Comparison of ENCODE assay signal across 12 cellular contexts in genomic region chr2:212843409-212844199, GRCh38.
A peak's percentile ranks its signal among the peaks of the same experiment; 100 is the strongest.
DNase-seq lines count a peak whose midpoint lies in the region; ATAC-seq, FAIRE-seq and TF ChIP-seq lines count a peak whose summit lies in the region.
"Had no signal": no experiment of that assay in that cellular context is flagged by ENCODE, and none has a peak within 500 bp of the region (broad histone marks: within the 10 kb centered on the region; RNA-seq: fewer than 3 reads in every experiment).

No MANE protein-coding gene starts in this region.

- H3K27me3 ChIP-seq in keratinocyte (ENCODE audit: control insufficient read depth, extremely low read depth, insufficient read depth, low read length) = no peaks in the 10 kb centered on the region

- peaks cover 52% of the 10 kb centered on the region for H3K4me1 ChIP-seq in keratinocyte (ENCODE audit: control insufficient read depth, extremely low read depth, insufficient read depth, low read length)

- no peaks in the 10 kb centered on the region for H4K20me1 ChIP-seq in keratinocyte (ENCODE audit: control insufficient read depth, extremely low read depth, insufficient read depth, low read length)

- H3K9ac ChIP-seq in keratinocyte (ENCODE audit: control insufficient read depth, extremely low read depth, insufficient read depth, low read length) = peak overlapping the region; percentile 70

- peak overlapping the region; percentile 12 for H3K27ac ChIP-seq in angular gyrus (ENCODE audit: low read depth, low read length)
- H3K27ac ChIP-seq in keratinocyte (ENCODE audit: control insufficient read depth, insufficient read depth, low read length) = peak overlapping the region; percentile 98
- H3K27ac ChIP-seq: thoracic aorta had no signal

- dilution Hi-C loops in keratinocyte (cut with MboI; ENCODE audit: extremely low pct_ligation_motif_present, low sequenced_read_pairs) = no loop called here

- no peak overlapping the region for H2AFZ ChIP-seq in keratinocyte (ENCODE audit: control insufficient read depth, low read length)

- peak; percentile 75 for ATAC-seq in HG03378 (IDR thresholded peaks at IDR 0.05; ENCODE audit: unreplicated experiment)

- no peaks in the 10 kb centered on the region for H3K79me2 ChIP-seq in keratinocyte (ENCODE audit: control insufficient read depth, insufficient read depth, low read length)

- no peaks in the 10 kb centered on the region for H3K9me1 ChIP-seq in keratinocyte (ENCODE audit: control insufficient read depth, extremely low read depth, insufficient read depth, low read length)

- no peak for TF ChIP-seq CTCF in keratinocyte (optimal IDR thresholded peaks at IDR 0.05 in 1 of 3, IDR thresholded peaks at IDR 0.05 in 1 of 3, conservative IDR thresholded peaks at IDR 0.05 in 1 of 3; ENCODE audit: extremely low read depth in 1 of 3, insufficient read depth in 2 of 3, low read length in 3 of 3)

- peak overlapping the region; percentile 67 for H3K4me2 ChIP-seq in keratinocyte (ENCODE audit: control insufficient read depth, extremely low read depth, insufficient read depth, low read depth, low read length)

- peak; percentile 69 for DNase-seq in Daoy (ENCODE audit: low read depth)
- peak; percentile 50 for DNase-seq in keratinocyte (ENCODE audit: low read depth, low spot score)
- DNase-seq in NCI-H526 treated with DMSO at 0.1 percent for 48 hours (lab: John Stamatoyannopoulos, UW) = no peak
- DNase-seq in GM19240 (ENCODE audit: insufficient read length, low spot score) = no peak
- no peak for DNase-seq in NCI-H187 (lab: John Stamatoyannopoulos, UW)
- DNase-seq in mesenteric fat pad (ENCODE audit: low spot score) = no peak
- DNase-seq: activated naive CD8-positive, alpha-beta T cell treated with anti-CD3 and anti-CD28 coated beads, Interleukin-2, amount 10 ng/mL, durations not matched to agents 7 days and 5 days had no signal

- H3K36me3 ChIP-seq in keratinocyte (ENCODE audit: control insufficient read depth in 2 of 2, extremely low read depth in 1 of 2, insufficient read depth in 2 of 2, low read length in 2 of 2) = no peaks in the 10 kb centered on the region
- H3K36me3 ChIP-seq: thoracic aorta had no signal

- peak; percentile 76 for FAIRE-seq in keratinocyte (lab: Jason Lieb, UNC)
- FAIRE-seq: frontal cortex, GM19239 had no signal

- H3K4me3 ChIP-seq in keratinocyte (ENCODE audit: control insufficient read depth in 2 of 3, extremely low read depth in 1 of 3, insufficient read depth in 2 of 3, low read depth in 1 of 3, low read length in 3 of 3) = peak overlapping the region in 2 of 3 experiments; percentile 24 to 36
- H3K4me3 ChIP-seq: thoracic aorta had no signal

- no peaks in the 10 kb centered on the region for H3K9me3 ChIP-seq in keratinocyte (ENCODE audit: control insufficient read depth, low read depth, low read length)
- H3K9me3 ChIP-seq: thoracic aorta had no signal

Comparison
In these comparisons a context has a peak if more than half of its experiments do, and no peak if none do; other contexts are left out.
1. DNase-seq: peak in Daoy (single experiment) and keratinocyte (single experiment); none in NCI-H526 treated with DMSO at 0.1 percent for 48 hours (single experiment), GM19240 (single experiment), NCI-H187 (0 of 2) and mesenteric fat pad (single experiment).